Comparison of ENCODE assay signal across 1 cellular context in genomic region chr2:222477962-222478608, GRCh38.
TF ChIP-seq lines count a peak whose summit lies in the region.

No MANE protein-coding gene starts in this region.

TF ChIP-seq in WTC11, 78 proteins besides CTCF, POLR2A, EP300 and RAD21 (continued from another document):
- TF ChIP-seq PRDM15 (CRISPR knock-in tag; IDR thresholded peaks at IDR 0.05) (no peak), EMX1 (CRISPR knock-in tag; IDR thresholded peaks at IDR 0.05) (no peak), ZMAT4 (CRISPR knock-in tag; IDR thresholded peaks at IDR 0.05) (no peak)
